8 cellular contexts compared by ENCODE assay signal in the genomic region with DNA sequence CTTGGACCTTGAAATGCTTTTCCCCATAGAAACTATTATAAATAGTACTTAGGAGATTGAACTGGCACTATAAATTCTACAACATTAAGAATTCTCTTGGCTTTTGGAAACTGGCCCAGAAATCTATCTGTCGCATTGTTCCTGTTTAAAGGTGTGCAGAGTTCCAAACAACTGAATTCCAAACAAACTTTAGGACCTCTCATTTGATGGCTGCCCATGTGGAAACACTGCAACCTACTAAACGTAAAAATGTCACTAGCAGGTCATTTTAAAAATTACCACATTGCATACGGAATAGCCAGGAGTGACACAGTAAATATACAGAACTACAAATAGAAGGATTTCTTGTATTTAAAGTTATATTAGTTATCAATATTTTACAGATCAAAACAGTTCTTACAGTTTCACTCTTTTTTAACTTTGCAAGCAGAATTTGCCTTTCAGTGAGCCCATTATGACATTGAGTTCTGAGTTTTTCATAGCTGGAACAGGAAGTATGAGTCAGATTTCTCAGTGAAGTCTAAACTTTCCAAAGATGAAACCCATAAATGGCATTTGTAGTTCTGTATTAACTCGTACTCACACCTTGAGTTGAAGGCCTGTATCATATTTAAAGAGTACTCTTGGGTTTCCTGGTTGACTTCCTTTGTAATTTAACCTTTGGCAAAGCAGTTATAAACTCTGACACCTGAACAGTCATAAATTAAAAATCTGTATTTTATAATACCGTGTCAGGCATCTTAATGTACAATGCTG.
DNase-seq lines count a peak whose midpoint lies in the region; ATAC-seq, FAIRE-seq and TF ChIP-seq lines count a peak whose summit lies in the region.

No MANE protein-coding gene starts in this region.

- peak overlapping the region; percentile 48; a peak in 2 of 6 replicates for H3K27ac ChIP-seq in A549
- peak overlapping the region; percentile 10 to 70 for H3K27ac ChIP-seq in thoracic aorta

- no peak for TF ChIP-seq POLR2A in A549 (IDR thresholded peaks at IDR 0.05; ENCODE audit: low read length)

- no peaks in the 10 kb centered on the region for H3K27me3 ChIP-seq in thoracic aorta (replicated peaks; ENCODE audit: insufficient read depth)

- POLR2A ChIA-PET in A549 (lab: Yijun Ruan, JAX), result no interaction called here

- WGBS in A549 (ENCODE audit: missing lambda C conversion rate), result 53% methylated on average over 5 of the region's 5 CpGs

- ATAC-seq in A549 (peak in 1 of 2 experiments; percentile 42; a peak in 2 of 6 replicates), GM18502 (IDR thresholded peaks at IDR 0.05; ENCODE audit: poor library complexity, unreplicated experiment) (peak; percentile 97), HG02840 (IDR thresholded peaks at IDR 0.05; ENCODE audit: low FRiP score, unreplicated experiment) (peak; percentile 91), thoracic aorta (ENCODE audit: insufficient number of reproducible peaks, low FRiP score, low read depth) (peak; percentile 51)

- no peaks in the 10 kb centered on the region for H3K9me3 ChIP-seq in A549
- H3K9me3 ChIP-seq in thoracic aorta, result no peaks in the 10 kb centered on the region

- TF ChIP-seq CTCF in A549 (IDR thresholded peaks at IDR 0.05), result no peak
- no peak for TF ChIP-seq CTCF in thoracic aorta (IDR thresholded peaks at IDR 0.05)

- FAIRE-seq in A549 (lab: Jason Lieb, UNC) (no peak), endometrium (lab: Jason Lieb, UNC) (peak; percentile 15)

- H3K36me3 ChIP-seq in thoracic aorta, result no peaks in the 10 kb centered on the region

- peak overlapping the region; percentile 65 for H3K4me2 ChIP-seq in A549

- no peak for TF ChIP-seq RAD21 in A549 (conservative IDR thresholded peaks at IDR 0.05 in 1 of 2, IDR thresholded peaks at IDR 0.05 in 1 of 2)

- TF ChIP-seq EP300 in A549 (IDR thresholded peaks at IDR 0.05), result no peak

- CTCF ChIA-PET in A549 (lab: Yijun Ruan, JAX), result no interaction called here

- peaks cover 19% of the 10 kb centered on the region for H3K4me1 ChIP-seq in A549
- H3K4me1 ChIP-seq in thoracic aorta (ENCODE audit: control insufficient read depth in 1 of 2, low read depth in 2 of 2), result peaks cover 36 to 41% of the 10 kb centered on the region in 2 donors

- H3K4me3 ChIP-seq in A549 (no peak overlapping the region), thoracic aorta (peak overlapping the region; percentile 40)

- DNase-seq in A549 (ENCODE audit: low read depth in 1 of 2, low spot score in 1 of 2), result peak in 1 of 2 experiments; percentile 20
- peak; percentile 84 for DNase-seq in NOMO-1 treated with DMSO at 0.1 percent for 48 hours (lab: John Stamatoyannopoulos, UW; ENCODE audit: unreplicated experiment)
- DNase-seq in thoracic aorta (ENCODE audit: low spot score), result no peak
- no peak for DNase-seq in NCI-H1436 (lab: John Stamatoyannopoulos, UW)
- DNase-seq in stimulated activated CD4-positive, alpha-beta T cell treated with anti-CD3 and anti-CD28 coated beads, Interleukin-15, amount 100 ng/mL, for 24 hours, result no peak

TF ChIP-seq in A549, 52 proteins besides CTCF, POLR2A, EP300 and RAD21:
- TF ChIP-seq FOSL2 (IDR thresholded peaks at IDR 0.05) (no peak), FOSL2 (CRISPR knock-in tag; IDR thresholded peaks at IDR 0.05) (0 out of 2 replicates have a peak, but pooled peaks have one; percentile 23)
- TF ChIP-seq, protein P1, sequence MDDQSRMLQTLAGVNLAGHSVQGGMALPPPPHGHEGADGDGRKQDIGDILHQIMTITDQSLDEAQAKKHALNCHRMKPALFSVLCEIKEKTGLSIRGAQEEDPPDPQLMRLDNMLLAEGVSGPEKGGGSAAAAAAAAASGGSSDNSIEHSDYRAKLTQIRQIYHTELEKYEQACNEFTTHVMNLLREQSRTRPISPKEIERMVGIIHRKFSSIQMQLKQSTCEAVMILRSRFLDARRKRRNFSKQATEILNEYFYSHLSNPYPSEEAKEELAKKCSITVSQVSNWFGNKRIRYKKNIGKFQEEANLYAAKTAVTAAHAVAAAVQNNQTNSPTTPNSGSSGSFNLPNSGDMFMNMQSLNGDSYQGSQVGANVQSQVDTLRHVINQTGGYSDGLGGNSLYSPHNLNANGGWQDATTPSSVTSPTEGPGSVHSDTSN (IDR thresholded peaks at IDR 0.05), result no peak
TF ChIP-seq in A549: peak in this region for 1.
